In the genomic region with DNA sequence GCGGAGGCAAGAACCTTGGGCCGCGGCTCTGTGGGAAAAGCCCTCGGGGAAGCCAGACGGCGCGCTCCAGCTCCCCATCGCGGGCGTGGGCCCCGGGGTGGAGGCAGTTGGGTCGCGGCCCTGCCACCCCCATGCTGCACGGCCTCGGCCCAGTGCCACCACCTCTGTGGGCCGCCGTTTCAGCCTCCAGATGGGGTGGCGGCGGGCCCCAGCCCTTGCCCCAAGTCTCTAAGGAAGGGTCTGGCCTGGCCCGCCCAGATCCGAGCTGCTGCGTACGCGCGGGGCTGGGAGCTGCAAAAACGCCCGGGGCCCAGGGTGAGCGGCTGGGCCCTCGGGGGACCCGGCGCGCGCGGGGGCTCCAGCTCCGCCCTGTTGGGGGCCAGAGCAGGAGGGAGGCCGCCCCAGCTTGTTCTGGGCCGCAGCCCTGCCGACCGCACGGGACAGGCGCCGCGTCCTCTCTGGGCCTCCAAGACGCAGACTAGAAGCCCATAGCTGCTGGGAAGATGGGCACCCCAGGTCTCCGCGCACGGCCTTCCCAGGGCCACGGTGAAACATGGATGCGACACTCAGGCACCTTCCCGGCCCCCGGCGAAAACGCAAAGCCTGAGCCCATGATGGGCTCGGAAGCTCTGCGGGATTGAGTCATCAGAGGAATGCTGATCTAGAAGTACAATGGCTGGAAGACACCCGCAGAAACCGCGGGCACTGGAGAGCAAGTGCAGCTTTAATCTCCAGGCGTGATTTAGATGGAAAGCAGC, we compare ENCODE assay signal across 8 cellular contexts.
A peak's percentile ranks its signal among the peaks of the same experiment; 100 is the strongest.
DNase-seq lines count a peak whose midpoint lies in the region; ATAC-seq, FAIRE-seq and TF ChIP-seq lines count a peak whose summit lies in the region.

No MANE protein-coding gene starts in this region.

- H3K9me3 ChIP-seq in Panc1 (ENCODE audit: control insufficient read depth, insufficient read depth, low read depth, low read length) (no peaks in the 10 kb centered on the region), endothelial cell of umbilical vein (replicated peaks; ENCODE audit: control insufficient read depth, insufficient read depth, low read length) (no peaks in the 10 kb centered on the region), lung (ENCODE audit: control insufficient read depth in 2 of 2, insufficient read depth in 1 of 2, low read length in 1 of 2) (peaks cover 0 to 6% of the 10 kb centered on the region in 2 donors), thyroid gland (no peaks in the 10 kb centered on the region)

- intact Hi-C loops in Panc1 (cut with micrococcal nuclease; ENCODE audit: unreplicated experiment) = no loop called here
- intact Hi-C loops in endothelial cell of umbilical vein (cut with micrococcal nuclease) = loop anchor here (5.0 kb wide), 1 partner anchor 39 kb away; no protein-coding TSS in a partner anchor
- intact Hi-C loops in thyroid gland (cut with DNase I) = loop anchor here (5.0 kb wide), 1 partner anchor 104 kb away; no protein-coding TSS in a partner anchor

- no peak overlapping the region for H3K9ac ChIP-seq in endothelial cell of umbilical vein (replicated peaks; ENCODE audit: extremely low read depth, insufficient read depth, low read length)

- H3K4me1 ChIP-seq in Panc1 (ENCODE audit: control insufficient read depth, insufficient read depth, low read length) (peaks cover 15% of the 10 kb centered on the region; the same call in 1 of the 2 replicates), endothelial cell of umbilical vein (ENCODE audit: control insufficient read depth, extremely low read depth, insufficient read depth, low read length) (peaks cover 16% of the 10 kb centered on the region), lung (ENCODE audit: control insufficient read depth in 2 of 2, insufficient read depth in 2 of 2, low read length in 2 of 2) (peaks cover 0 to 5% of the 10 kb centered on the region in 2 donors), thyroid gland (peaks cover 6 to 15% of the 10 kb centered on the region in 2 donors)

- in situ Hi-C loops in Panc1 (cut with HindIII; ENCODE audit: low pct_unique_long_range_greater_than_20kb, low sequenced_read_pairs) = no loop called here

- H3K27ac ChIP-seq in Panc1 (ENCODE audit: low read length) = no peak overlapping the region
- H3K27ac ChIP-seq in endothelial cell of umbilical vein (ENCODE audit: insufficient read depth, low read depth, low read length) = no peak overlapping the region
- H3K27ac ChIP-seq in lung (ENCODE audit: low read depth in 1 of 2, low read length in 1 of 2) = peak overlapping the region; percentile 70 to 80
- H3K27ac ChIP-seq in thyroid gland = peak overlapping the region; percentile 42 to 83 (median 42)

- CTCF ChIA-PET in Panc1 (lab: Charles Lee) = interaction anchor here (1.0 kb wide), 1 partner anchor 66 kb away, joined by 3 read pairs; no protein-coding TSS in a partner anchor
- CTCF ChIA-PET in endothelial cell of umbilical vein (lab: Charles Lee) = interaction anchor here (0.8 to 2.9 kb wide), 5 partner anchors 38 to 189 kb away, joined by 3 to 10 read pairs (median 3); no protein-coding TSS in a partner anchor

- H3K4me2 ChIP-seq in endothelial cell of umbilical vein (ENCODE audit: insufficient read depth, low read length) = no peak overlapping the region

- no peak for FAIRE-seq in endothelial cell of umbilical vein (lab: Jason Lieb, UNC)

- WGBS in lung, 2 donors = 13 to 20% methylated on average over 49 to 59 of the region's 59 CpGs
- 19 to 23% methylated on average over 5 to 9 of the region's 59 CpGs for WGBS in thyroid gland, 2 donors

- BruUV-seq in Panc1 (replicated peaks; lab: Mats Ljungman, UMichigan) = no TSS peak
- no TSS peak for BruUV-seq in endothelial cell of umbilical vein (replicated peaks; lab: Mats Ljungman, UMichigan)

- TF ChIP-seq POLR2A in endothelial cell of umbilical vein (IDR thresholded peaks at IDR 0.05; ENCODE audit: low read depth, low read length) (no peak), thyroid gland (IDR thresholded peaks at IDR 0.05) (no peak), erythroblast (IDR thresholded peaks at IDR 0.05; ENCODE audit: low read length) (no peak)

- ATAC-seq in Panc1 (peak; percentile 47), lung (ENCODE audit: insufficient read depth, low FRiP score) (peak; percentile 15), GM18867 (IDR thresholded peaks at IDR 0.05; ENCODE audit: unreplicated experiment) (no peak)

- no peaks in the 10 kb centered on the region for H3K79me2 ChIP-seq in endothelial cell of umbilical vein (ENCODE audit: control insufficient read depth, insufficient read depth, low read length)

- peak overlapping the region; percentile 72 for H2AFZ ChIP-seq in endothelial cell of umbilical vein (ENCODE audit: low read depth, low read length)

- no peaks in the 10 kb centered on the region for H3K9me1 ChIP-seq in endothelial cell of umbilical vein (replicated peaks; ENCODE audit: control insufficient read depth, extremely low read depth, insufficient read depth, low read length)

- H3K27me3 ChIP-seq in Panc1 (ENCODE audit: control insufficient read depth, insufficient read depth, low read length) = peaks cover 3% of the 10 kb centered on the region; the same call in 1 of the 2 replicates
- H3K27me3 ChIP-seq in endothelial cell of umbilical vein (ENCODE audit: control insufficient read depth in 2 of 2, insufficient read depth in 2 of 2, low read length in 2 of 2) = peaks cover 0 to 2% of the 10 kb centered on the region in 2 experiments
- H3K27me3 ChIP-seq in lung (ENCODE audit: control insufficient read depth, insufficient read depth) = no peaks in the 10 kb centered on the region
- H3K27me3 ChIP-seq in thyroid gland = no peaks in the 10 kb centered on the region

- dilution Hi-C loops in endothelial cell of umbilical vein (cut with MboI; ENCODE audit: extremely low pct_ligation_motif_present, low sequenced_read_pairs) = no loop called here

- H4K20me1 ChIP-seq in endothelial cell of umbilical vein (replicated peaks; ENCODE audit: control insufficient read depth, extremely low read depth, insufficient read depth, low read length) = no peaks in the 10 kb centered on the region

- DNase-seq in Panc1 (ENCODE audit: low read depth, low spot score) (no peak), endothelial cell of umbilical vein (ENCODE audit: low read depth, low spot score) (peak; percentile 23), lung (ENCODE audit: low spot score) (no peak), thyroid gland (peak in 1 of 2 donors; percentile 20), D341Med (ENCODE audit: low spot score) (no peak), erythroblast (lab: John Stamatoyannopoulos, UW) (no peak)
- DNase-seq in activated CD4-positive, alpha-beta T cell treated with anti-CD3 and anti-CD28 coated beads for 48 hours = no peak

- H3K36me3 ChIP-seq in Panc1 (ENCODE audit: control insufficient read depth, insufficient read depth, low read length) (no peaks in the 10 kb centered on the region), endothelial cell of umbilical vein (ENCODE audit: control insufficient read depth in 2 of 2, extremely low read depth in 1 of 2, insufficient read depth in 2 of 2, low read length in 2 of 2) (no peaks in the 10 kb centered on the region), lung (ENCODE audit: control insufficient read depth in 2 of 2, insufficient read depth in 2 of 2, low read length in 2 of 2) (no peaks in the 10 kb centered on the region), thyroid gland (no peaks in the 10 kb centered on the region)

- H3K4me3 ChIP-seq in Panc1 (ENCODE audit: low read depth in 2 of 2, low read length in 2 of 2) (peak overlapping the region; percentile 37 to 44), endothelial cell of umbilical vein (replicated peaks in 1 of 3; ENCODE audit: insufficient read depth in 1 of 3, low read depth in 1 of 3, low read length in 3 of 3) (no peak overlapping the region), lung (peak overlapping the region; percentile 24), thyroid gland (replicated peaks in 1 of 3) (peak overlapping the region in 2 of 3 donors; percentile 44 to 52)

- POLR2A ChIA-PET in Panc1 (lab: Charles Lee) = interaction anchor here (0.6 kb wide), 1 partner anchor 506 kb away, joined by 4 read pairs; no protein-coding TSS in a partner anchor
- POLR2A ChIA-PET in endothelial cell of umbilical vein (lab: Charles Lee) = interaction anchor here (0.7 kb wide), 1 partner anchor 105 kb away, joined by 3 read pairs; no protein-coding TSS in a partner anchor

- TF ChIP-seq CTCF in Panc1 (IDR thresholded peaks at IDR 0.05) (no peak), endothelial cell of umbilical vein (IDR thresholded peaks at IDR 0.05; ENCODE audit: extremely low read depth in 1 of 2, insufficient read depth in 1 of 2, low read depth in 1 of 2, low read length in 2 of 2) (no peak), lung (IDR thresholded peaks at IDR 0.05; ENCODE audit: control extremely low read depth, extremely low read depth) (no peak), thyroid gland (IDR thresholded peaks at IDR 0.05) (no peak)

TF ChIP-seq in endothelial cell of umbilical vein, 7 proteins besides CTCF, POLR2A, EP300 and RAD21:
- TF ChIP-seq, protein P1, sequence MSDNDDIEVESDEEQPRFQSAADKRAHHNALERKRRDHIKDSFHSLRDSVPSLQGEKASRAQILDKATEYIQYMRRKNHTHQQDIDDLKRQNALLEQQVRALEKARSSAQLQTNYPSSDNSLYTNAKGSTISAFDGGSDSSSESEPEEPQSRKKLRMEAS (IDR thresholded peaks at IDR 0.05; ENCODE audit: insufficient read depth, insufficient read length) = no peak
- TF ChIP-seq FOS (IDR thresholded peaks at IDR 0.05; ENCODE audit: borderline replicate concordance, insufficient read depth, low read length) = no peak
- TF ChIP-seq POLR2AphosphoS5 (IDR thresholded peaks at IDR 0.05; ENCODE audit: insufficient read depth, low read depth, low read length) = no peak
- TF ChIP-seq JUN (IDR thresholded peaks at IDR 0.05; ENCODE audit: borderline replicate concordance, insufficient read depth, insufficient read length, low read depth) = no peak
- TF ChIP-seq MYC (IDR thresholded peaks at IDR 0.05; ENCODE audit: low read depth, low read length) = no peak
- TF ChIP-seq GATA2 (IDR thresholded peaks at IDR 0.05; ENCODE audit: insufficient read depth, insufficient read length, low read depth, low read length) = no peak
- no peak for TF ChIP-seq EZH2 (IDR thresholded peaks at IDR 0.05; ENCODE audit: borderline replicate concordance, low read depth, low read length, severe bottlenecking)

Comparison
In these comparisons a context has a peak if more than half of its experiments do, and no peak if none do; other contexts are left out.
1. H3K27ac ChIP-seq: peak in lung (2 of 2) and thyroid gland (3 of 3); none in Panc1 (single experiment) and endothelial cell of umbilical vein (single experiment).
2. H3K4me3 ChIP-seq: peak in Panc1 (2 of 2), lung (single experiment) and thyroid gland (2 of 3); none in endothelial cell of umbilical vein (0 of 3).